ENCODE assay signal across 17 cellular contexts in genomic region chr20:23659989-23660837, GRCh38. TPM values are rescaled to one million over a fixed set of nuclear protein-coding genes. Genes with fewer than 3 reads are reported as not detected.
DNase-seq lines count a peak whose midpoint lies in the region; ATAC-seq and TF ChIP-seq lines count a peak whose summit lies in the region.
"Had no signal": no experiment of that assay in that cellular context is flagged by ENCODE, and none has a peak within 500 bp of the region (broad histone marks: within the 10 kb centered on the region; RNA-seq: fewer than 3 reads in every experiment).

No MANE protein-coding gene starts in this region.

- H3K4me1 Mint-ChIP-seq in Caco-2 (ENCODE audit: low read depth, unreplicated experiment) (peaks cover 68% of the 10 kb centered on the region), nephron progenitor cell (peaks cover 30% of the 10 kb centered on the region)
- H3K4me1 Mint-ChIP-seq in activated naive CD8-positive, alpha-beta T cell treated with anti-CD3 and anti-CD28 coated beads for 36 hours: no peaks in the 10 kb centered on the region

- DNase-seq in Caco-2: no peak
- DNase-seq in NCI-H82 treated with DMSO at 0.1 percent for 48 hours (lab: John Stamatoyannopoulos, UW; ENCODE audit: unreplicated experiment): peak; percentile 9
- peak; percentile 76 for DNase-seq in fibroblast of peridontal ligament (ENCODE audit: extremely low read depth)
- no peak for DNase-seq in nephron progenitor cell
- DNase-seq in activated naive CD8-positive, alpha-beta T cell treated with anti-CD3 and anti-CD28 coated beads for 36 hours: no peak
- DNase-seq: activated CD8-positive, alpha-beta T cell treated with anti-CD3 and anti-CD28 coated beads, Interleukin-2, amount 10 ng/mL, durations not matched to agents 7 days and 5 days; activated naive CD4-positive, alpha-beta T cell treated with Interleukin-2 at 50 U/mL for 16 hours; cerebellar nuclear complex; NCI-H446; ovary; stimulated activated CD4-positive, alpha-beta T cell treated with anti-CD3 and anti-CD28 coated beads, Interleukin-2, amount 100 ng/mL, for 48 hours; stimulated activated naive CD4-positive, alpha-beta T cell had no signal

- H3K4me1 ChIP-seq in Caco-2: peaks cover 79% of the 10 kb centered on the region

- no peaks in the 10 kb centered on the region for H3K9me3 Mint-ChIP-seq in Caco-2 (ENCODE audit: unreplicated experiment)
- H3K9me3 Mint-ChIP-seq in nephron progenitor cell: no peaks in the 10 kb centered on the region
- H3K9me3 Mint-ChIP-seq in activated naive CD8-positive, alpha-beta T cell treated with anti-CD3 and anti-CD28 coated beads for 36 hours: no peaks in the 10 kb centered on the region

- H3K9me3 ChIP-seq in Caco-2: no peaks in the 10 kb centered on the region
- H3K9me3 ChIP-seq: BLaER1 treated with 17β-estradiol and CSF1 and Interleukin-3, amounts not matched to agents 10 nM and 100 nM; ovary had no signal

- no peak for TF ChIP-seq CTCF in Caco-2 (IDR thresholded peaks at IDR 0.05; ENCODE audit: insufficient read depth in 1 of 2, low read depth in 1 of 2, low read length in 1 of 2, severe bottlenecking in 1 of 2, unreplicated experiment in 1 of 2)
- TF ChIP-seq CTCF in nephron progenitor cell (IDR thresholded peaks at IDR 0.05): no peak

- H3K27me3 ChIP-seq in Caco-2 (replicated peaks; ENCODE audit: control insufficient read depth, insufficient read depth, low read length): no peaks in the 10 kb centered on the region
- H3K27me3 ChIP-seq: BLaER1 treated with 17β-estradiol and CSF1 and Interleukin-3, amounts not matched to agents 10 nM and 100 nM; ovary had no signal

- ATAC-seq in HG03571 (IDR thresholded peaks at IDR 0.05; ENCODE audit: unreplicated experiment) (no peak), GM21529 (IDR thresholded peaks at IDR 0.05; ENCODE audit: unreplicated experiment) (no peak), GM18858 (IDR thresholded peaks at IDR 0.05; ENCODE audit: unreplicated experiment) (no peak)
- ATAC-seq: activated CD8-positive, alpha-beta T cell treated with anti-CD3 and anti-CD28 coated beads, Interleukin-2, amount 10 ng/mL, durations not matched to agents 7 days and 5 days had no signal

- intact Hi-C loops in Caco-2 (cut with micrococcal nuclease; ENCODE audit: unreplicated experiment): loop anchor here (2.0 to 10.0 kb wide), 5 partner anchors 21 to 337 kb away; partner anchors contain the start of gene CST1

- no TSS peak for BruUV-seq in Caco-2 (replicated peaks; lab: Mats Ljungman, UMichigan)

- no peaks in the 10 kb centered on the region for H3K27me3 Mint-ChIP-seq in Caco-2 (ENCODE audit: insufficient read depth, unreplicated experiment)
- H3K27me3 Mint-ChIP-seq in nephron progenitor cell (ENCODE audit: low read depth, poor library complexity): peaks cover 2% of the 10 kb centered on the region
- peaks cover 9% of the 10 kb centered on the region for H3K27me3 Mint-ChIP-seq in activated naive CD8-positive, alpha-beta T cell treated with anti-CD3 and anti-CD28 coated beads for 36 hours

- peak overlapping the region; percentile 48 for H3K4me3 Mint-ChIP-seq in Caco-2 (ENCODE audit: unreplicated experiment)
- no peak overlapping the region for H3K4me3 Mint-ChIP-seq in nephron progenitor cell
- H3K4me3 Mint-ChIP-seq in activated naive CD8-positive, alpha-beta T cell treated with anti-CD3 and anti-CD28 coated beads for 36 hours: no peak overlapping the region
- H3K4me3 Mint-ChIP-seq: activated CD8-positive, alpha-beta T cell treated with anti-CD3 and anti-CD28 coated beads, Interleukin-2, amount 10 ng/mL, durations not matched to agents 7 days and 5 days had no signal

- no peak overlapping the region for H3K4me3 ChIP-seq in Caco-2 (ENCODE audit: low read depth, low read length)
- H3K4me3 ChIP-seq: BLaER1 treated with 17β-estradiol and CSF1 and Interleukin-3, amounts not matched to agents 10 nM and 100 nM; ovary had no signal

- CTCF ChIA-PET in Caco-2 (lab: Charles Lee): interaction anchor here (0.6 kb wide), 1 partner anchor 41 kb away, joined by 3 read pairs; no protein-coding TSS in a partner anchor

- peak overlapping the region; percentile 80 for H3K27ac Mint-ChIP-seq in Caco-2 (ENCODE audit: unreplicated experiment)
- peak overlapping the region; percentile 0 for H3K27ac Mint-ChIP-seq in nephron progenitor cell
- no peak overlapping the region for H3K27ac Mint-ChIP-seq in activated naive CD8-positive, alpha-beta T cell treated with anti-CD3 and anti-CD28 coated beads for 36 hours
- H3K27ac Mint-ChIP-seq: activated CD8-positive, alpha-beta T cell treated with anti-CD3 and anti-CD28 coated beads, Interleukin-2, amount 10 ng/mL, durations not matched to agents 7 days and 5 days had no signal

- H3K36me3 ChIP-seq in Caco-2 (ENCODE audit: control insufficient read depth, insufficient read depth, low read length): no peaks in the 10 kb centered on the region
- H3K36me3 ChIP-seq: BLaER1 treated with 17β-estradiol and CSF1 and Interleukin-3, amounts not matched to agents 10 nM and 100 nM; ovary had no signal

- H3K36me3 Mint-ChIP-seq in Caco-2 (ENCODE audit: insufficient read depth, unreplicated experiment) (peaks cover 15% of the 10 kb centered on the region), nephron progenitor cell (ENCODE audit: low read depth) (no peaks in the 10 kb centered on the region)
- H3K36me3 Mint-ChIP-seq in activated naive CD8-positive, alpha-beta T cell treated with anti-CD3 and anti-CD28 coated beads for 36 hours: no peaks in the 10 kb centered on the region

- POLR2A ChIA-PET in Caco-2 (lab: Charles Lee): interaction anchor here (0.6 kb wide), 1 partner anchor 310 kb away, joined by 4 read pairs; no protein-coding TSS in a partner anchor

RNA-seq across cellular contexts. Expression of gene CST3, which starts 22.5 kb away (rescaled TPM):
- total RNA-seq in Caco-2 (2022): 704 and 777 TPM in 2 replicates
- total RNA-seq in activated naive CD8-positive, alpha-beta T cell treated with anti-CD3 and anti-CD28 coated beads for 36 hours: under 1 TPM; 0.54 to 0.62 TPM

RNA-seq across cellular contexts. Expression of gene CST4, which starts 28.6 kb away (rescaled TPM):
- total RNA-seq in Caco-2 (2022): 2.7 and 4.2 TPM in 2 replicates
- not detected for total RNA-seq in activated naive CD8-positive, alpha-beta T cell treated with anti-CD3 and anti-CD28 coated beads for 36 hours
- total RNA-seq: activated CD8-positive, alpha-beta T cell treated with anti-CD3 and anti-CD28 coated beads, Interleukin-2, amount 10 ng/mL, durations not matched to agents 7 days and 5 days; frontal cortex; ovary had no signal

RNA-seq across cellular contexts. Expression of gene CST9, which starts 54.5 kb away (rescaled TPM):
- total RNA-seq in Caco-2 (2022): not detected in 2 replicates
- total RNA-seq in activated naive CD8-positive, alpha-beta T cell treated with anti-CD3 and anti-CD28 coated beads for 36 hours: not detected
- total RNA-seq: activated CD8-positive, alpha-beta T cell treated with anti-CD3 and anti-CD28 coated beads, Interleukin-2, amount 10 ng/mL, durations not matched to agents 7 days and 5 days; frontal cortex; ovary had no signal

Comparison
In these comparisons a context has a peak if more than half of its experiments do, and no peak if none do; other contexts are left out.
1. DNase-seq: peak in NCI-H82 treated with DMSO at 0.1 percent for 48 hours (single experiment) and fibroblast of peridontal ligament (single experiment); none in Caco-2 (0 of 2), nephron progenitor cell (single experiment) and activated naive CD8-positive, alpha-beta T cell treated with anti-CD3 and anti-CD28 coated beads for 36 hours (single experiment).
2. RNA of gene CST3, which starts 22.5 kb away (total RNA-seq): 704 to 777 TPM in Caco-2; 0.54 to 0.62 TPM in activated naive CD8-positive, alpha-beta T cell treated with anti-CD3 and anti-CD28 coated beads for 36 hours; every median in the first group is over 100 times any median in the second.